In genomic region chr9:129341991-129342348, GRCh38 we compare ENCODE assay signal across 22 cellular contexts.
"Had no signal": no experiment of that assay in that cellular context is flagged by ENCODE, and none has a peak within 500 bp of the region (broad histone marks: within the 10 kb centered on the region; RNA-seq: fewer than 3 reads in every experiment).

No MANE protein-coding gene starts in this region.

- H3K36me3 Mint-ChIP-seq: activated CD8-positive, alpha-beta memory T cell treated with anti-CD3 and anti-CD28 coated beads, Interleukin-2, amount 10 ng/mL, durations not matched to agents 7 days and 5 days; activated naive CD8-positive, alpha-beta T cell had no signal

- H3K27ac Mint-ChIP-seq: activated CD8-positive, alpha-beta memory T cell treated with anti-CD3 and anti-CD28 coated beads, Interleukin-2, amount 10 ng/mL, durations not matched to agents 7 days and 5 days; activated naive CD4-positive, alpha-beta T cell treated with anti-CD3 and anti-CD28 coated beads for 36 hours; activated naive CD8-positive, alpha-beta T cell; WTC11 had no signal

- H3K36me3 ChIP-seq: Peyer's patch, SJSA1 had no signal

- H3K9me3 Mint-ChIP-seq: activated naive CD4-positive, alpha-beta T cell treated with anti-CD3 and anti-CD28 coated beads for 36 hours; activated T-cell treated with anti-CD3 and anti-CD28 coated beads, Interleukin-2, amount 50 U/mL, for 4 hours; WTC11 had no signal

- H3K4me3 ChIP-seq: Peyer's patch, SJSA1 had no signal

- H3K9me3 ChIP-seq: Peyer's patch, SJSA1 had no signal

- DNase-seq: activated CD4-positive, alpha-beta T cell treated with anti-CD3 and anti-CD28 coated beads for 48 hours; activated CD4-positive, alpha-beta T cell treated with anti-CD3 and anti-CD28 coated beads, Interleukin-2, amount 50 U/mL, for 48 hours; activated CD4-positive, CD25-positive, alpha-beta regulatory T cell treated with anti-CD3 and anti-CD28 coated beads, Interleukin-2, amount 50 U/mL, for 72 hours; activated CD8-positive, alpha-beta memory T cell treated with anti-CD3 and anti-CD28 coated beads, Interleukin-2, amount 10 ng/mL, durations not matched to agents 7 days and 5 days; activated gamma-delta T cell; activated naive CD4-positive, alpha-beta T cell treated with anti-CD3 and anti-CD28 coated beads for 36 hours; activated T-cell treated with anti-CD3 and anti-CD28 coated beads, Interleukin-2, amount 50 U/mL, for 4 hours; amygdala; cerebellar nuclear complex; Kasumi-1; NCI-H1105 treated with DMSO at 0.1 percent for 48 hours; NCI-H1436 treated with DMSO at 0.1 percent for 48 hours; NCI-H187; NCI-H2081; NCI-H510A treated with DMSO at 0.1 percent for 48 hours; SHP77; SW 1271 had no signal

- H3K4me3 Mint-ChIP-seq: activated CD8-positive, alpha-beta memory T cell treated with anti-CD3 and anti-CD28 coated beads, Interleukin-2, amount 10 ng/mL, durations not matched to agents 7 days and 5 days; activated naive CD4-positive, alpha-beta T cell treated with anti-CD3 and anti-CD28 coated beads for 36 hours; activated naive CD8-positive, alpha-beta T cell; activated T-cell treated with anti-CD3 and anti-CD28 coated beads, Interleukin-2, amount 50 U/mL, for 4 hours; WTC11 had no signal

- ATAC-seq: activated CD8-positive, alpha-beta memory T cell treated with anti-CD3 and anti-CD28 coated beads, Interleukin-2, amount 10 ng/mL, durations not matched to agents 7 days and 5 days; activated T-cell treated with anti-CD3 and anti-CD28 coated beads, Interleukin-2, amount 50 U/mL, for 4 hours; SK-N-SH treated with all-trans-retinoic acid at 6 μM for 48 hours; WTC11 had no signal

- H3K27me3 ChIP-seq: Peyer's patch, SJSA1 had no signal

- H3K27ac ChIP-seq: SJSA1 had no signal

- H3K27me3 Mint-ChIP-seq: activated naive CD8-positive, alpha-beta T cell had no signal
